ENCODE assay signal across 33 cellular contexts in the genomic region with DNA sequence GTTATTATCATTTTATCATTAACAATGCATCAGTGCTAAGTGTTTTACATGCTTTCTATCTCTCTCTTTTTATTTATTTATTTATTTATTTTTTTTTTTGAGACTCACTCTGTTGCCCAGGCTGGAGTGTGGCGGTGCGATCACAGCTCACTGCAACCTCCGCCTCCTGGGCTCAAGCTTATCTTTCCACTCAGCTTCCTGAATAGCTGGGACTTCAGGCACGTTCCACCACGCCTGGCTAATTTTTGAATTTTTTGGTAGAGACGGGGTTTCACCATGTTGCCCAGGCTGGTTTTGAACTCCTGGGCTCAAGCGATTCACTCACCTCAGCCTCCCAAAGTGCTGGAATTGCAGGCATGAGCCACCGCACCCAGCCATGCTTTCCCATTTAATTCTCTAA. TPM values are rescaled to one million over a fixed set of nuclear protein-coding genes. Genes with fewer than 3 reads are reported as not detected.
DNase-seq lines count a peak whose midpoint lies in the region; ATAC-seq and TF ChIP-seq lines count a peak whose summit lies in the region.
"Had no signal": no experiment of that assay in that cellular context is flagged by ENCODE, and none has a peak within 500 bp of the region (broad histone marks: within the 10 kb centered on the region; RNA-seq: fewer than 3 reads in every experiment).

No MANE protein-coding gene starts in this region.

- H3K27ac ChIP-seq in naive thymus-derived CD4-positive, alpha-beta T cell (ENCODE audit: low read depth, low read length), result peak overlapping the region; percentile 56
- H3K27ac ChIP-seq: adrenal gland, HL-60, KMS-11, left ventricle myocardium inferior, psoas muscle, upper lobe of right lung, WERI-Rb-1 had no signal

- no peak overlapping the region for H3K27ac Mint-ChIP-seq in stimulated activated naive CD8-positive, alpha-beta T cell treated with anti-CD3 and anti-CD28 coated beads, Interleukin-15, Interleukin-2, amounts not matched to agents 100 ng/mL and 50 ng/mL, for 24 hours
- peak overlapping the region; percentile 99 for H3K27ac Mint-ChIP-seq in activated B cell treated with CpG ODN at 0.5 μM for 24 hours
- H3K27ac Mint-ChIP-seq in naive thymus-derived CD4-positive, alpha-beta T cell, result peak overlapping the region in 8 of 9 donors; percentile 33 to 100 (median 99)
- H3K27ac Mint-ChIP-seq: activated CD4-positive, alpha-beta T cell treated with anti-CD3 and anti-CD28 coated beads, Interleukin-2, amount 10 ng/mL, durations not matched to agents 24 days and 14 days; T-helper 2 cell treated with Interferon-gamma antibody and Interleukin-4, amounts not matched to agents 5 μg/mL and 100 μg/mL, for 36 hours had no signal

- no peak for DNase-seq in stimulated activated naive CD8-positive, alpha-beta T cell treated with anti-CD3 and anti-CD28 coated beads, Interleukin-15, Interleukin-2, amounts not matched to agents 100 U/mL and 50 U/mL, for 24 hours
- no peak for DNase-seq in activated B cell treated with CpG ODN at 0.5 μM for 24 hours
- DNase-seq in naive thymus-derived CD4-positive, alpha-beta T cell, result no peak
- no peak for DNase-seq in NCI-H82 (lab: John Stamatoyannopoulos, UW)
- no peak for DNase-seq in NK-92 treated with Interleukin-12 subunit alpha and Interleukin-12 subunit beta, amount 100 ng/mL, for 24 hours (lab: John Stamatoyannopoulos, UW)
- DNase-seq in GM19240 (ENCODE audit: insufficient read length, low spot score), result no peak
- DNase-seq: activated CD4-positive, alpha-beta T cell treated with anti-CD3 and anti-CD28 coated beads, Interleukin-2, amount 10 ng/mL, durations not matched to agents 24 days and 14 days; activated effector memory CD4-positive, alpha-beta T cell treated with anti-CD3 and anti-CD28 coated beads, Interleukin-2, amount 50 U/mL, for 16 hours; adrenal gland; DMS 273 treated with DMSO at 0.1 percent for 48 hours; EL; H7; left ventricle myocardium inferior; MV-4-11; NCI-H1436; NCI-H2081; NCI-H526; occipital lobe; psoas muscle; SHP77; stimulated activated CD4-positive, alpha-beta T cell treated with anti-CD3 and anti-CD28 coated beads, Interleukin-12 subunit alpha, Interleukin-12 subunit beta, amount 100 ng/mL, for 4 hours; stimulated activated CD4-positive, alpha-beta T cell treated with anti-CD3 and anti-CD28 coated beads, Interleukin-2, amount 100 ng/mL, for 48 hours; substantia nigra; upper lobe of right lung; WERI-Rb-1 had no signal

- H3K9me3 ChIP-seq in naive thymus-derived CD4-positive, alpha-beta T cell (ENCODE audit: control insufficient read depth in 2 of 3, low read length in 3 of 3), result no peaks in the 10 kb centered on the region
- H3K9me3 ChIP-seq: adrenal gland, left ventricle myocardium inferior, Peyer's patch, psoas muscle, upper lobe of right lung had no signal

- POLR2A ChIA-PET in activated B cell treated with CpG ODN at 0.5 μM for 24 hours (lab: Charles Lee), result interaction anchor here (0.7 to 11.0 kb wide), 18 partner anchors 11 to 421 kb away, joined by 3 to 607 read pairs (median 4); no protein-coding TSS in a partner anchor
- POLR2A ChIA-PET in naive thymus-derived CD4-positive, alpha-beta T cell (lab: Charles Lee), result interaction anchor here (0.6 to 10.5 kb wide), 12 partner anchors 10 to 488 kb away, joined by 3 to 267 read pairs (median 6); no protein-coding TSS in a partner anchor

- intact Hi-C loops in activated B cell treated with CpG ODN at 0.5 μM for 24 hours (cut with micrococcal nuclease), result loop anchor here (5.0 to 10.0 kb wide), 3 partner anchors 38 to 1295 kb away; a partner anchor contains a TSS
- intact Hi-C loops in naive thymus-derived CD4-positive, alpha-beta T cell (cut with micrococcal nuclease), result loop anchor here in 1 of 2 donors (5.0 to 10.0 kb wide), 3 partner anchors 148 to 1295 kb away; a partner anchor contains a TSS

- H3K4me1 Mint-ChIP-seq in stimulated activated naive CD8-positive, alpha-beta T cell treated with anti-CD3 and anti-CD28 coated beads, Interleukin-15, Interleukin-2, amounts not matched to agents 100 ng/mL and 50 ng/mL, for 24 hours (ENCODE audit: low read depth), result peaks cover 27% of the 10 kb centered on the region
- peaks cover 55% of the 10 kb centered on the region for H3K4me1 Mint-ChIP-seq in activated B cell treated with CpG ODN at 0.5 μM for 24 hours
- peaks cover 18 to 43% (median 33%) of the 10 kb centered on the region in 7 donors for H3K4me1 Mint-ChIP-seq in naive thymus-derived CD4-positive, alpha-beta T cell

- no peak for ATAC-seq in stimulated activated naive CD8-positive, alpha-beta T cell treated with anti-CD3 and anti-CD28 coated beads, Interleukin-15, Interleukin-2, amounts not matched to agents 100 U/mL and 50 U/mL, for 24 hours
- ATAC-seq in activated B cell treated with CpG ODN at 0.5 μM for 24 hours (ENCODE audit: low read depth) (no peak), HG02938 (IDR thresholded peaks at IDR 0.05; ENCODE audit: unreplicated experiment) (no peak)
- no peak for ATAC-seq in naive thymus-derived CD4-positive, alpha-beta T cell
- ATAC-seq: psoas muscle, sciatic nerve, upper lobe of right lung had no signal

- H3K36me3 ChIP-seq in naive thymus-derived CD4-positive, alpha-beta T cell (ENCODE audit: control insufficient read depth in 2 of 3, insufficient read depth in 3 of 3, low read length in 3 of 3), result peaks cover 2 to 18% (median 2%) of the 10 kb centered on the region in 3 experiments
- H3K36me3 ChIP-seq: adrenal gland, left ventricle myocardium inferior, Peyer's patch, upper lobe of right lung had no signal

- H3K36me3 Mint-ChIP-seq in stimulated activated naive CD8-positive, alpha-beta T cell treated with anti-CD3 and anti-CD28 coated beads, Interleukin-15, Interleukin-2, amounts not matched to agents 100 ng/mL and 50 ng/mL, for 24 hours (ENCODE audit: low read depth), result peaks cover 19% of the 10 kb centered on the region
- peaks cover 55% of the 10 kb centered on the region for H3K36me3 Mint-ChIP-seq in activated B cell treated with CpG ODN at 0.5 μM for 24 hours (ENCODE audit: low read depth)
- H3K36me3 Mint-ChIP-seq in naive thymus-derived CD4-positive, alpha-beta T cell, result peaks cover 16 to 43% (median 39%) of the 10 kb centered on the region in 5 donors

- no peaks in the 10 kb centered on the region for H3K27me3 ChIP-seq in naive thymus-derived CD4-positive, alpha-beta T cell (ENCODE audit: control insufficient read depth in 2 of 2, insufficient read depth in 2 of 2, low read length in 2 of 2)
- H3K27me3 ChIP-seq: adrenal gland, Peyer's patch, upper lobe of right lung had no signal

- H3K4me3 ChIP-seq in naive thymus-derived CD4-positive, alpha-beta T cell (ENCODE audit: low read length), result no peak overlapping the region
- H3K4me3 ChIP-seq: adrenal gland, left ventricle myocardium inferior, Peyer's patch, psoas muscle, upper lobe of right lung had no signal

- no peak for TF ChIP-seq CTCF in activated B cell treated with CpG ODN at 0.5 μM for 24 hours (IDR thresholded peaks at IDR 0.05)

- no peaks in the 10 kb centered on the region for H3K9me3 Mint-ChIP-seq in stimulated activated naive CD8-positive, alpha-beta T cell treated with anti-CD3 and anti-CD28 coated beads, Interleukin-15, Interleukin-2, amounts not matched to agents 100 ng/mL and 50 ng/mL, for 24 hours
- no peaks in the 10 kb centered on the region for H3K9me3 Mint-ChIP-seq in activated B cell treated with CpG ODN at 0.5 μM for 24 hours
- peaks cover 0 to 14% (median 2%) of the 10 kb centered on the region in 11 donors for H3K9me3 Mint-ChIP-seq in naive thymus-derived CD4-positive, alpha-beta T cell
- H3K9me3 Mint-ChIP-seq: activated CD4-positive, alpha-beta T cell treated with anti-CD3 and anti-CD28 coated beads, Interleukin-2, amount 10 ng/mL, durations not matched to agents 24 days and 14 days; central memory CD8-positive, alpha-beta T cell; T-helper 2 cell treated with Interferon-gamma antibody and Interleukin-4, amounts not matched to agents 5 μg/mL and 100 μg/mL, for 36 hours had no signal

- peak overlapping the region; percentile 6 for H3K4me3 Mint-ChIP-seq in stimulated activated naive CD8-positive, alpha-beta T cell treated with anti-CD3 and anti-CD28 coated beads, Interleukin-15, Interleukin-2, amounts not matched to agents 100 ng/mL and 50 ng/mL, for 24 hours
- H3K4me3 Mint-ChIP-seq in activated B cell treated with CpG ODN at 0.5 μM for 24 hours, result peak overlapping the region; percentile 98
- peak overlapping the region in 8 of 10 donors; percentile 50 to 100 (median 98) for H3K4me3 Mint-ChIP-seq in naive thymus-derived CD4-positive, alpha-beta T cell
- H3K4me3 Mint-ChIP-seq: activated CD4-positive, alpha-beta T cell treated with anti-CD3 and anti-CD28 coated beads, Interleukin-2, amount 10 ng/mL, durations not matched to agents 24 days and 14 days; central memory CD8-positive, alpha-beta T cell; T-helper 2 cell treated with Interferon-gamma antibody and Interleukin-4, amounts not matched to agents 5 μg/mL and 100 μg/mL, for 36 hours had no signal

- H3K27me3 Mint-ChIP-seq in stimulated activated naive CD8-positive, alpha-beta T cell treated with anti-CD3 and anti-CD28 coated beads, Interleukin-15, Interleukin-2, amounts not matched to agents 100 ng/mL and 50 ng/mL, for 24 hours, result no peaks in the 10 kb centered on the region
- no peaks in the 10 kb centered on the region for H3K27me3 Mint-ChIP-seq in activated B cell treated with CpG ODN at 0.5 μM for 24 hours
- peaks cover 0 to 4% (median 0%) of the 10 kb centered on the region in 5 donors for H3K27me3 Mint-ChIP-seq in naive thymus-derived CD4-positive, alpha-beta T cell
- H3K27me3 Mint-ChIP-seq: activated CD4-positive, alpha-beta T cell treated with anti-CD3 and anti-CD28 coated beads, Interleukin-2, amount 10 ng/mL, durations not matched to agents 24 days and 14 days; central memory CD8-positive, alpha-beta T cell had no signal

- H3K4me1 ChIP-seq in naive thymus-derived CD4-positive, alpha-beta T cell (ENCODE audit: control insufficient read depth in 2 of 2, insufficient read depth in 2 of 2, low read length in 2 of 2), result peaks cover 7 to 14% of the 10 kb centered on the region in 2 donors
- H3K4me1 ChIP-seq: Peyer's patch, psoas muscle had no signal

- CTCF ChIA-PET in activated B cell treated with CpG ODN at 0.5 μM for 24 hours (lab: Charles Lee), result interaction anchor here (1.0 to 2.0 kb wide), 4 partner anchors 9 to 421 kb away, joined by 3 to 8 read pairs (median 4); no protein-coding TSS in a partner anchor
- CTCF ChIA-PET in naive thymus-derived CD4-positive, alpha-beta T cell (lab: Charles Lee), result interaction anchor here (1.2 kb wide), 1 partner anchor 9 kb away, joined by 3 read pairs; no protein-coding TSS in a partner anchor

RNA-seq across cellular contexts. Expression of a gene that starts 3.9 kb away (rescaled TPM):
- total RNA-seq in activated B cell treated with CpG ODN at 0.5 μM for 24 hours, result 423 and 429 TPM in 2 replicates
- 1,000 to 10,000 TPM in 2 of 5 experiments, 100 to 1,000 TPM in 3; 188 to 1,246 (median 571) TPM for total RNA-seq in naive thymus-derived CD4-positive, alpha-beta T cell
- 100 to 1,000 TPM; 479 to 649 TPM for polyA plus RNA-seq in naive thymus-derived CD4-positive, alpha-beta T cell

Comparison
In these comparisons a context has a peak if more than half of its experiments do, and no peak if none do; other contexts are left out.
1. H3K4me3 Mint-ChIP-seq: peak in every context shown above with its lines; median percentile 98 in activated B cell treated with CpG ODN at 0.5 μM for 24 hours; 98 in naive thymus-derived CD4-positive, alpha-beta T cell; 6 in stimulated activated naive CD8-positive, alpha-beta T cell treated with anti-CD3 and anti-CD28 coated beads, Interleukin-15, Interleukin-2, amounts not matched to agents 100 ng/mL and 50 ng/mL, for 24 hours.